Comparison of ENCODE assay signal across 14 cellular contexts in the genomic region with DNA sequence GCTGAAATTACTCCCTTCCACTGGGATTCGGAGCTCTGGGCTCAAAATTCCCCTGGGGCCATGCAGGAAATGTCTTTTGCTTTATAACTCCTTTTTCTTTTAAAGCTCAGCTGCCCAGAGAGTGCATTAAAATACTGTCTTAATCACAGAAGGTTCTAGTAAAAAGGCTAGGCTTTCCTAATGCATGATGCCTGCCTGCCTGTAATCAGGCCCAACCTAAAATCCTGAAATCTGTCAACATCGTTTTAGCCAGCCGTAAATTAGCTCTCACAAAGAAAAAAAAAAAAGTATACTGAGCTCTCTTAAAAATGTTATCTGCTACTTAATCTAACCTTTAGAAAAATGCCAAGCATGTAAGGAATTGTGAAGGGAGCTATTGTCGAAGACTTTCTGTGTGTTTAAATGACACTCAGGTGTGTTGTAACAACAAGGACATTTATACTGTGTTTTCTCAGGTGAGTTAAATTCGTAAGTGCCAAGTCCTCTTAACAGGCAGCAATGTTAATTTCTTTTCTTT. TPM values are rescaled to one million over a fixed set of nuclear protein-coding genes. Genes with fewer than 3 reads are reported as not detected.
DNase-seq lines count a peak whose midpoint lies in the region; TF ChIP-seq lines count a peak whose summit lies in the region.
"Had no signal": no experiment of that assay in that cellular context is flagged by ENCODE, and none has a peak within 500 bp of the region (broad histone marks: within the 10 kb centered on the region; RNA-seq: fewer than 3 reads in every experiment).

No MANE protein-coding gene starts in this region.

- H3K4me1 ChIP-seq in breast epithelium (peaks cover 0 to 6% of the 10 kb centered on the region in 2 donors), mesenchymal stem cell (ENCODE audit: control insufficient read depth, insufficient read depth, low read depth, low read length) (peaks cover 2% of the 10 kb centered on the region), uterus (peaks cover 0 to 4% of the 10 kb centered on the region in 2 donors)

- H3K9ac ChIP-seq in mesenchymal stem cell (ENCODE audit: low read length), result peak overlapping the region; percentile 59

- no peak overlapping the region for H4K8ac ChIP-seq in mesenchymal stem cell (ENCODE audit: low read length)

- no peaks in the 10 kb centered on the region for H3K9me3 ChIP-seq in breast epithelium
- no peaks in the 10 kb centered on the region for H3K9me3 ChIP-seq in mesenchymal stem cell (ENCODE audit: control insufficient read depth, low read length)
- no peaks in the 10 kb centered on the region for H3K9me3 ChIP-seq in uterus

- DNase-seq in SIG-M5 treated with dmso at 0.1 percent for 504 hours (lab: John Stamatoyannopoulos, UW; ENCODE audit: unreplicated experiment) (peak; percentile 22), SIG-M5 (lab: John Stamatoyannopoulos, UW) (no peak), breast epithelium (ENCODE audit: low spot score in 2 of 2) (no peak), mesenchymal stem cell (no peak), uterus (no peak), DMS 273 treated with DMSO at 0.1 percent for 48 hours (lab: John Stamatoyannopoulos, UW) (no peak), NCI-H748 (lab: John Stamatoyannopoulos, UW; ENCODE audit: unreplicated experiment) (no peak), NCI-H2227 treated with DMSO at 0.1 percent for 48 hours (lab: John Stamatoyannopoulos, UW) (no peak)
- DNase-seq: activated CD4-positive, alpha-beta memory T cell treated with anti-CD3 and anti-CD28 coated beads for 36 hours; NCI-H2107; SHP77; stimulated activated CD4-positive, alpha-beta T cell treated with anti-CD3 and anti-CD28 coated beads, Interleukin-12 subunit alpha, Interleukin-12 subunit beta, amount 100 ng/mL, for 4 hours had no signal

- no peak overlapping the region for H3K14ac ChIP-seq in mesenchymal stem cell (ENCODE audit: low read length in 2 of 2)

- H2AFZ ChIP-seq in mesenchymal stem cell (ENCODE audit: low read depth, low read length), result no peak overlapping the region

- TF ChIP-seq POLR2A in breast epithelium (IDR thresholded peaks at IDR 0.05), result no peak
- no peak for TF ChIP-seq POLR2A in uterus (IDR thresholded peaks at IDR 0.05)

- H3K27ac ChIP-seq in breast epithelium, result peak overlapping the region; percentile 78 to 80
- no peak overlapping the region for H3K27ac ChIP-seq in mesenchymal stem cell (ENCODE audit: low read length, poor library complexity, severe bottlenecking)
- peak overlapping the region; percentile 78 to 88 for H3K27ac ChIP-seq in uterus
- H3K27ac ChIP-seq: 22Rv1, foreskin keratinocyte had no signal

- H4K91ac ChIP-seq in mesenchymal stem cell (ENCODE audit: low read length), result no peak overlapping the region

- no peak overlapping the region for H2BK120ac ChIP-seq in mesenchymal stem cell (ENCODE audit: low read depth, low read length)

- H3K18ac ChIP-seq in mesenchymal stem cell (ENCODE audit: low read depth in 1 of 2, low read length in 2 of 2), result no peak overlapping the region

- H3K79me1 ChIP-seq in mesenchymal stem cell (replicated peaks; ENCODE audit: low read length, poor library complexity, severe bottlenecking), result no peaks in the 10 kb centered on the region

- H3K4me3 ChIP-seq in breast epithelium (peak overlapping the region in 2 of 3 donors; percentile 10 to 46), mesenchymal stem cell (ENCODE audit: insufficient read depth in 1 of 2, low read depth in 1 of 2, low read length in 2 of 2) (peak overlapping the region in 1 of 2 experiments; percentile 66), uterus (peak overlapping the region; percentile 2 to 4)

- H2BK12ac ChIP-seq in mesenchymal stem cell (ENCODE audit: low read length in 2 of 2), result no peak overlapping the region

- 34% methylated on average over 3 of the region's 5 CpGs for WGBS in mesenchymal stem cell

- H3K23ac ChIP-seq in mesenchymal stem cell (ENCODE audit: low read length in 2 of 2), result no peak overlapping the region

- H2BK5ac ChIP-seq in mesenchymal stem cell (ENCODE audit: low read depth, low read length, poor library complexity, severe bottlenecking), result no peak overlapping the region

- no peak overlapping the region for H2BK15ac ChIP-seq in mesenchymal stem cell (ENCODE audit: low read depth, poor library complexity, severe bottlenecking)

- H3K4ac ChIP-seq in mesenchymal stem cell (ENCODE audit: low read depth in 1 of 2, low read length in 2 of 2), result no peak overlapping the region

- no peak for TF ChIP-seq CTCF in breast epithelium (IDR thresholded peaks at IDR 0.05)
- no peak for TF ChIP-seq CTCF in uterus (IDR thresholded peaks at IDR 0.05)

- intact Hi-C loops in breast epithelium (cut with DNase I; ENCODE audit: low total_unique reads), result no loop called here
- intact Hi-C loops in uterus (cut with DNase I; ENCODE audit: low total_unique reads), result no loop called here

- no peak overlapping the region for H3K4me2 ChIP-seq in mesenchymal stem cell (ENCODE audit: low read length, poor library complexity, severe bottlenecking)

- no peak overlapping the region for H2AK5ac ChIP-seq in mesenchymal stem cell (ENCODE audit: low read length, severe bottlenecking)

- H3K27me3 ChIP-seq in breast epithelium, result no peaks in the 10 kb centered on the region
- no peaks in the 10 kb centered on the region for H3K27me3 ChIP-seq in mesenchymal stem cell (ENCODE audit: control insufficient read depth in 1 of 2, insufficient read depth in 1 of 2, low read length in 2 of 2)
- no peaks in the 10 kb centered on the region for H3K27me3 ChIP-seq in uterus
- H3K27me3 ChIP-seq: foreskin keratinocyte had no signal

- no peaks in the 10 kb centered on the region for H3K36me3 ChIP-seq in breast epithelium
- H3K36me3 ChIP-seq in mesenchymal stem cell (ENCODE audit: control insufficient read depth in 1 of 2, insufficient read depth in 2 of 2, low read depth in 1 of 2, low read length in 2 of 2), result no peaks in the 10 kb centered on the region
- H3K36me3 ChIP-seq in uterus, result no peaks in the 10 kb centered on the region

RNA-seq across cellular contexts. Expression of gene RARB, which starts 26.4 kb away (rescaled TPM):
- total RNA-seq in breast epithelium (10 to 100 TPM in 1 of 3 donors, 1 to 10 TPM in 1, under 1 TPM in 1; 0.80 to 20.1 (median 8.2) TPM), uterus (10 to 100 TPM in 3 of 4 donors, 1 to 10 TPM in 1; 6.7 to 63.0 (median 14.5) TPM)
- polyA plus RNA-seq in mesenchymal stem cell (2013, experiment 1 of 2), result 1.1 TPM
- polyA plus RNA-seq in mesenchymal stem cell (2013, experiment 2 of 2), result 1.2 TPM
- total RNA-seq: activated CD4-positive, alpha-beta memory T cell treated with anti-CD3 and anti-CD28 coated beads for 36 hours; foreskin keratinocyte had no signal
- polyA plus RNA-seq: foreskin keratinocyte had no signal
